26 cellular contexts compared by ENCODE assay signal in the genomic region with DNA sequence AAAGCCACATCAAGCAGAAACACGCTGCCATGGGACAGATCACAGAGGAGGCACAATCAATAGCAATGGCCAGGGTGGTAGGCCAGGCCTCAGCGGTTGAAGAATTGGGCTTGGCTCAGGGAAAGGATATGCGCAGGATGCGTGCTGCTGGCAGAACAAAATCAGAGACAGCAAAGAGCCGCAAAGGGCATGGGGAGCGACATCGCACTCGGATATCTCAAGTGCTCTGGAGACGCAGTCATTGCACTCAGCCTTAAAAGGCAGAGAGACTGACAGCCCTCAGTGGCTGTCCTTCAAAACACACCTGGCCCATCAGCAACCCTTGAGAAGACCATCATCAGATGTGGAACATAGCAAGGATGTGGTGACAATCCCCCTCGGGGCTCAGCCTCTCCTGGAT.
"Had no signal": no experiment of that assay in that cellular context is flagged by ENCODE, and none has a peak within 500 bp of the region (broad histone marks: within the 10 kb centered on the region; RNA-seq: fewer than 3 reads in every experiment).

No MANE protein-coding gene starts in this region.

- H3K9me3 Mint-ChIP-seq: naive thymus-derived CD8-positive, alpha-beta T cell; nephron; neural progenitor cell; stimulated activated memory B cell treated with anti-CD40 and anti-IgM and Interleukin-4, amounts not matched to agents 10 μg/mL and 1 μg/mL and 100 μg/mL, for 72 hours; stimulated activated naive CD8-positive, alpha-beta T cell treated with anti-CD3 and anti-CD28 coated beads, Interleukin-15, amount 100 ng/mL, for 72 hours; type B pancreatic cell had no signal

- H3K27ac ChIP-seq: hepatocyte, lower lobe of right lung, neural progenitor cell, neutrophil, parathyroid adenoma, psoas muscle, right lobe of liver, tibial nerve, vagina had no signal

- ATAC-seq: left lobe of liver; lower lobe of right lung; naive thymus-derived CD8-positive, alpha-beta T cell; psoas muscle; right lobe of liver; stimulated activated memory B cell treated with anti-CD40 and anti-IgM and Interleukin-4, amounts not matched to agents 10 μg/mL and 1 μg/mL and 100 μg/mL, for 72 hours; stimulated activated naive CD8-positive, alpha-beta T cell treated with anti-CD3 and anti-CD28 coated beads, Interleukin-15, amount 100 ng/mL, for 72 hours had no signal

- H3K36me3 Mint-ChIP-seq: naive thymus-derived CD8-positive, alpha-beta T cell; neural progenitor cell; stimulated activated memory B cell treated with anti-CD40 and anti-IgM and Interleukin-4, amounts not matched to agents 10 μg/mL and 1 μg/mL and 100 μg/mL, for 72 hours had no signal

- H3K36me3 ChIP-seq: neural progenitor cell, neutrophil, right lobe of liver, vagina had no signal

- H3K27ac Mint-ChIP-seq: naive thymus-derived CD8-positive, alpha-beta T cell; nephron; neural progenitor cell; stimulated activated memory B cell treated with anti-CD40 and anti-IgM and Interleukin-4, amounts not matched to agents 10 μg/mL and 1 μg/mL and 100 μg/mL, for 72 hours; stimulated activated naive CD8-positive, alpha-beta T cell treated with anti-CD3 and anti-CD28 coated beads, Interleukin-15, amount 100 ng/mL, for 72 hours; type B pancreatic cell had no signal

- H3K9me3 ChIP-seq: lower lobe of right lung, neutrophil, psoas muscle, right lobe of liver, tibial nerve, vagina had no signal

- H3K27me3 Mint-ChIP-seq: stimulated activated naive CD8-positive, alpha-beta T cell treated with anti-CD3 and anti-CD28 coated beads, Interleukin-15, amount 100 ng/mL, for 72 hours had no signal

- H3K4me3 ChIP-seq: hepatocyte, lower lobe of right lung, neural progenitor cell, psoas muscle, right lobe of liver, smooth muscle cell, tibial nerve, vagina had no signal

- H3K27me3 ChIP-seq: hepatocyte, neural progenitor cell, neutrophil, right lobe of liver, tibial nerve, vagina had no signal

- H3K4me1 ChIP-seq: lower lobe of right lung, neural progenitor cell, parathyroid adenoma, psoas muscle, right lobe of liver, vagina had no signal

- DNase-seq: islet precursor cell; lower lobe of right lung; mammary epithelial cell; mesenchymal stem cell; naive thymus-derived CD8-positive, alpha-beta T cell; occipital lobe; psoas muscle; right lobe of liver; stimulated activated CD4-positive, alpha-beta T cell treated with anti-CD3 and anti-CD28 coated beads, Interleukin-1b, Interleukin-23, amount 100 ng/mL, for 48 hours; stimulated activated CD4-positive, alpha-beta T cell treated with anti-CD3 and anti-CD28 coated beads, Interleukin-2, amount 100 ng/mL, for 48 hours; stimulated activated CD4-positive, alpha-beta T cell treated with anti-CD3 and anti-CD28 coated beads, Interleukin-4, amount 100 ng/mL, for 4 hours; stimulated activated CD8-positive, alpha-beta memory T cell treated with anti-CD3 and anti-CD28 coated beads, Interleukin-4, amount 100 ng/mL, for 48 hours; stimulated activated naive CD4-positive, alpha-beta T cell treated with Interleukin-2 at 50 U/mL for 16 hours; stimulated activated naive CD8-positive, alpha-beta T cell treated with anti-CD3 and anti-CD28 coated beads, Interleukin-15, amount 100 ng/mL, for 72 hours; substantia nigra had no signal

- H3K4me1 Mint-ChIP-seq: stimulated activated memory B cell treated with anti-CD40 and anti-IgM and Interleukin-4, amounts not matched to agents 10 μg/mL and 1 μg/mL and 100 μg/mL, for 72 hours; stimulated activated naive CD8-positive, alpha-beta T cell treated with anti-CD3 and anti-CD28 coated beads, Interleukin-15, amount 100 ng/mL, for 72 hours had no signal

- H3K4me3 Mint-ChIP-seq: naive thymus-derived CD8-positive, alpha-beta T cell; nephron; neural progenitor cell; stimulated activated memory B cell treated with anti-CD40 and anti-IgM and Interleukin-4, amounts not matched to agents 10 μg/mL and 1 μg/mL and 100 μg/mL, for 72 hours; stimulated activated naive CD8-positive, alpha-beta T cell treated with anti-CD3 and anti-CD28 coated beads, Interleukin-15, amount 100 ng/mL, for 72 hours; type B pancreatic cell had no signal
